18 cellular contexts compared by ENCODE assay signal in genomic region chr2:34627003-34627402, GRCh38.
"Had no signal": no experiment of that assay in that cellular context is flagged by ENCODE, and none has a peak within 500 bp of the region (broad histone marks: within the 10 kb centered on the region; RNA-seq: fewer than 3 reads in every experiment).

No MANE protein-coding gene starts in this region.

- H3K36me3 ChIP-seq: brain microvascular endothelial cell, colonic mucosa, prostate gland, thoracic aorta had no signal

- H3K4me3 ChIP-seq: colonic mucosa, lung, prostate gland, smooth muscle cell, thoracic aorta had no signal

- H3K27me3 ChIP-seq: brain microvascular endothelial cell, colonic mucosa had no signal

- ATAC-seq: activated CD8-positive, alpha-beta T cell treated with anti-CD3 and anti-CD28 coated beads, Interleukin-2, amount 10 ng/mL, durations not matched to agents 7 days and 5 days; sciatic nerve; stimulated activated memory B cell treated with anti-CD40 and anti-IgM and Interleukin-4, amounts not matched to agents 10 μg/mL and 1 μg/mL and 100 μg/mL, for 72 hours had no signal

- H3K9ac ChIP-seq: SK-N-SH had no signal

- H3K4me2 ChIP-seq: SK-N-SH, smooth muscle cell had no signal

- H3K9me3 ChIP-seq: colonic mucosa, prostate gland, SK-N-SH had no signal

- DNase-seq: activated B cell treated with CpG ODN at 0.5 μM for 24 hours; activated CD4-positive, alpha-beta T cell treated with anti-CD3 and anti-CD28 coated beads, Interleukin-2, amount 10 ng/mL, durations not matched to agents 24 days and 14 days; activated CD8-positive, alpha-beta T cell treated with anti-CD3 and anti-CD28 coated beads, Interleukin-2, amount 10 ng/mL, durations not matched to agents 7 days and 5 days; activated naive CD4-positive, alpha-beta T cell treated with anti-CD3 and anti-CD28 coated beads for 36 hours; activated T-cell treated with anti-CD3 and anti-CD28 coated beads, Interleukin-2, amount 50 U/mL, for 24 hours; brain microvascular endothelial cell; colonic mucosa; erythroblast; head of caudate nucleus; midbrain; SK-N-SH; stimulated activated CD4-positive, alpha-beta T cell treated with anti-CD3 and anti-CD28 coated beads, Interleukin-4, amount 100 ng/mL, for 4 hours had no signal

- H3K27ac ChIP-seq: brain microvascular endothelial cell, colonic mucosa, prostate gland, thoracic aorta had no signal

- H3K4me1 ChIP-seq: colonic mucosa, prostate gland had no signal
